10 cellular contexts compared by ENCODE assay signal in the genomic region with DNA sequence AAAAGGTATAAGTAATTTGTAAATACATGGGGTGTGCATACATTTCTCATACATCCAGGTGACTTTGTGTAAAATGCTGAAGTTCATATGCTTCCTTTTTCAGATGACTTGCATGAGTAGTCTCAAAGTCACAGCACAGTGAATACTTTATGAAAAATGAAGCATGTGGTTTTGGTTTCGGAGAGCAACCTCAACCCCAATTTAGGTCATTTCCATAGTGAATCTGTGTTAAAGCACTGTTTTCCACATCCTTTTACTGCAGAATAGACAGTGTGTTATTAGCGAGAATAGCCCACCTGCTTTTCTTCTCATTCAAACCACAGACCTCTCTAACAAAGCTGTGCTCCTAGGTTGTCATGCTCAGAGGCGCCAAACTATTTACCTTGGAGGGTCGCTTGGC.
A peak's percentile ranks its signal among the peaks of the same experiment; 100 is the strongest.
DNase-seq lines count a peak whose midpoint lies in the region; ATAC-seq lines count a peak whose summit lies in the region.
"Had no signal": no experiment of that assay in that cellular context is flagged by ENCODE, and none has a peak within 500 bp of the region (broad histone marks: within the 10 kb centered on the region; RNA-seq: fewer than 3 reads in every experiment).

No MANE protein-coding gene starts in this region.

- H3K9me3 Mint-ChIP-seq in CD4-positive, CD25-positive, alpha-beta regulatory T cell, result no peaks in the 10 kb centered on the region
- no peaks in the 10 kb centered on the region for H3K9me3 Mint-ChIP-seq in activated T-helper 17 cell treated with anti-CD3 and anti-CD28 coated beads, Interleukin-2, amount 50 U/mL, for 72 hours

- peak; percentile 31 to 46 for ATAC-seq in CD4-positive, CD25-positive, alpha-beta regulatory T cell (ENCODE audit: low read depth in 2 of 2)
- ATAC-seq in GM19324 (IDR thresholded peaks at IDR 0.05; ENCODE audit: low FRiP score, unreplicated experiment) (peak; percentile 89), HG03060 (IDR thresholded peaks at IDR 0.05; ENCODE audit: low read depth, unreplicated experiment) (peak; percentile 99)
- ATAC-seq in activated T-helper 17 cell treated with anti-CD3 and anti-CD28 coated beads, Interleukin-2, amount 50 U/mL, for 72 hours (replicated peaks), result peak; percentile 73

- H3K4me1 Mint-ChIP-seq in CD4-positive, CD25-positive, alpha-beta regulatory T cell, result peaks cover 0 to 16% (median 5%) of the 10 kb centered on the region in 4 donors
- H3K4me1 Mint-ChIP-seq in activated T-helper 17 cell treated with anti-CD3 and anti-CD28 coated beads, Interleukin-2, amount 50 U/mL, for 72 hours, result peaks cover 10% of the 10 kb centered on the region

- H3K4me1 ChIP-seq in CD4-positive, CD25-positive, alpha-beta regulatory T cell (ENCODE audit: control insufficient read depth, insufficient read depth, low read length, poor library complexity, severe bottlenecking), result no peaks in the 10 kb centered on the region

- no peak overlapping the region for H3K4me3 ChIP-seq in CD4-positive, CD25-positive, alpha-beta regulatory T cell (ENCODE audit: low read depth, low read length)

- H3K27ac ChIP-seq in CD4-positive, CD25-positive, alpha-beta regulatory T cell (ENCODE audit: insufficient read depth, low read length, poor library complexity, severe bottlenecking), result no peak overlapping the region

- intact Hi-C loops in posterior vena cava (cut with DNase I), result loop anchor here in 1 of 2 donors (10.0 kb wide), 1 partner anchor 137 kb away; no protein-coding TSS in a partner anchor

- peaks cover 6% of the 10 kb centered on the region for H3K27me3 Mint-ChIP-seq in CD4-positive, CD25-positive, alpha-beta regulatory T cell
- peaks cover 2% of the 10 kb centered on the region for H3K27me3 Mint-ChIP-seq in activated T-helper 17 cell treated with anti-CD3 and anti-CD28 coated beads, Interleukin-2, amount 50 U/mL, for 72 hours

- peak in 2 of 3 donors; percentile 10 to 38 for DNase-seq in CD4-positive, CD25-positive, alpha-beta regulatory T cell
- DNase-seq in NCI-H510A treated with DMSO at 0.1 percent for 48 hours (lab: John Stamatoyannopoulos, UW) (no peak), globus pallidus (ENCODE audit: low spot score) (no peak), posterior vena cava (ENCODE audit: low spot score) (no peak), NCI-H2081 treated with DMSO at 0.1 percent for 48 hours (lab: John Stamatoyannopoulos, UW) (no peak)
- DNase-seq: NCI-H526 treated with DMSO at 0.1 percent for 48 hours had no signal

- peaks cover 2% of the 10 kb centered on the region for H3K27me3 ChIP-seq in CD4-positive, CD25-positive, alpha-beta regulatory T cell (ENCODE audit: control insufficient read depth, insufficient read depth, low read length)

- H3K27ac Mint-ChIP-seq in CD4-positive, CD25-positive, alpha-beta regulatory T cell, result no peak overlapping the region
- peak overlapping the region; percentile 48 for H3K27ac Mint-ChIP-seq in activated T-helper 17 cell treated with anti-CD3 and anti-CD28 coated beads, Interleukin-2, amount 50 U/mL, for 72 hours
- H3K27ac Mint-ChIP-seq: activated naive CD8-positive, alpha-beta T cell had no signal

- no peaks in the 10 kb centered on the region for H3K36me3 ChIP-seq in CD4-positive, CD25-positive, alpha-beta regulatory T cell (ENCODE audit: control insufficient read depth, insufficient read depth, low read length)

- no peak overlapping the region for H3K4me3 Mint-ChIP-seq in CD4-positive, CD25-positive, alpha-beta regulatory T cell
- peak overlapping the region; percentile 37 for H3K4me3 Mint-ChIP-seq in activated T-helper 17 cell treated with anti-CD3 and anti-CD28 coated beads, Interleukin-2, amount 50 U/mL, for 72 hours
- H3K4me3 Mint-ChIP-seq: activated naive CD8-positive, alpha-beta T cell had no signal

- no peaks in the 10 kb centered on the region for H3K9me3 ChIP-seq in CD4-positive, CD25-positive, alpha-beta regulatory T cell (ENCODE audit: control insufficient read depth in 2 of 2, low read length in 2 of 2)

- no peaks in the 10 kb centered on the region for H3K36me3 Mint-ChIP-seq in CD4-positive, CD25-positive, alpha-beta regulatory T cell
- no peaks in the 10 kb centered on the region for H3K36me3 Mint-ChIP-seq in activated T-helper 17 cell treated with anti-CD3 and anti-CD28 coated beads, Interleukin-2, amount 50 U/mL, for 72 hours (ENCODE audit: low read depth)

Comparison
In these comparisons a context has a peak if more than half of its experiments do, and no peak if none do; other contexts are left out.
1. ATAC-seq: peak in every context shown above with its lines; median percentile 99 in HG03060; 89 in GM19324; 73 in activated T-helper 17 cell treated with anti-CD3 and anti-CD28 coated beads, Interleukin-2, amount 50 U/mL, for 72 hours; 38 in CD4-positive, CD25-positive, alpha-beta regulatory T cell.
2. DNase-seq: peak in CD4-positive, CD25-positive, alpha-beta regulatory T cell (2 of 3); none in NCI-H510A treated with DMSO at 0.1 percent for 48 hours (single experiment), globus pallidus (single experiment), posterior vena cava (single experiment) and NCI-H2081 treated with DMSO at 0.1 percent for 48 hours (single experiment).